ENCODE assay signal across 1 cellular context in genomic region chr2:8602809-8603208, GRCh38.
TF ChIP-seq lines count a peak whose summit lies in the region.

No MANE protein-coding gene starts in this region.

TF ChIP-seq in GM12878, 131 proteins besides CTCF, POLR2A, EP300 and RAD21 (continued from another document):
- TF ChIP-seq ATF2 (IDR thresholded peaks at IDR 0.05; ENCODE audit: low read length) (peak; percentile 24; the same call in 1 of the 2 replicates), NFYA (IDR thresholded peaks at IDR 0.05; ENCODE audit: borderline replicate concordance, low read depth, low read length) (no peak), NR2C2 (IDR thresholded peaks at IDR 0.05; ENCODE audit: borderline replicate concordance, control insufficient read depth, insufficient read length, low read depth) (no peak), RUNX3 (IDR thresholded peaks at IDR 0.05; ENCODE audit: low read length) (peak; percentile 35; the same call in 1 of the 2 replicates), MEF2B (IDR thresholded peaks at IDR 0.05; ENCODE audit: partially characterized antibody, poor library complexity, severe bottlenecking) (peak; percentile 50), EED (IDR thresholded peaks at IDR 0.05; ENCODE audit: low read depth) (peak; percentile 37; the same call in 1 of the 2 replicates), STAT3 (IDR thresholded peaks at IDR 0.05; ENCODE audit: low read depth, low read length) (no peak), JUNB (IDR thresholded peaks at IDR 0.05) (0 out of 2 replicates have a peak, but pooled peaks have one; percentile 41), PRDM15 (CRISPR knock-in tag; IDR thresholded peaks at IDR 0.05) (no peak), IKZF2 (IDR thresholded peaks at IDR 0.05) (peak; percentile 84 to 85), CBX5 (IDR thresholded peaks at IDR 0.05; ENCODE audit: low read depth) (no peak), IRF4 (IDR thresholded peaks at IDR 0.05; ENCODE audit: low read depth, low read length) (peak; percentile 66; the same call in 1 of the 2 replicates)
TF ChIP-seq in GM12878: peak in this region for 16.
